1 cellular context compared by ENCODE assay signal in the genomic region with DNA sequence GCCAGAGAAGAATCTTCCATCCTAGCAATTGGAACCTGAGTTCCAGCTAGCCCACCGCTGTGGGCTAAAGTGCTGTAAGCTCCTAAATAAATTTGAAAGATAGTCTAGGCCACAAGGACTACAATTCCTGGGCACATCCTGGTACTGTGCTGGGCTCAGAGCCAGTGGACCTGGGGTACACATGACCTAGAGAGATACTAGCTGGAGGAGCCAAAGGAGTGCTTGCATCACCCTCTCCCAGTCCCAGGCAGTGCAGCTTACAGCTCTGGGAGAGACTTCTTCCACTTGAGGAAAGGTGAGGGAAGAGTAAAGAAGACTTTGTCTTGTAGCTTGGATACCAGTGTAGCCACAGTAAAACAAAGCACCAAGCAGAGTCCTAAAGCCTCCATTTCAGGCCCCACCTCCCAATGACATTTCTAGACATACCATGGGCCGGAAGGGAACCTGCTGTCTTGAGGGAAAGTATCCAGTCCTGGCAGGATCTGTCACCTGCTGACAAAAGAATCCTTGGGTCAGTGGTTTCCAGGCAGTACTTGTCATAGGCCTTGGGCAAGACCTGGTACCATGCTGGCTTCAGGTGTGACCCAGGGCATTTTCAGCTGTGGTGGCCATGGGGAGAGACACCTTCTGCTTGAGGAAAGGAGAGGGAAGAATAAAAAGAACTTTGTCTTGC.
A peak's percentile ranks its signal among the peaks of the same experiment; 100 is the strongest.
TF ChIP-seq lines count a peak whose summit lies in the region.

No MANE protein-coding gene starts in this region.

TF ChIP-seq in IMR-90, 13 proteins besides CTCF, POLR2A, EP300 and RAD21:
- TF ChIP-seq CEBPB (IDR thresholded peaks at IDR 0.05; ENCODE audit: low read depth, low read length) (peak; percentile 40; the same call in 1 of the 2 replicates), MAZ (IDR thresholded peaks at IDR 0.05; ENCODE audit: borderline replicate concordance, low read depth, low read length) (no peak), SMC3 (IDR thresholded peaks at IDR 0.05; ENCODE audit: low read depth, low read length) (no peak), BHLHE40 (IDR thresholded peaks at IDR 0.05; ENCODE audit: low read depth, low read length) (no peak), MAFK (IDR thresholded peaks at IDR 0.05; ENCODE audit: low read depth, low read length) (no peak), RCOR1 (IDR thresholded peaks at IDR 0.05; ENCODE audit: insufficient replicate concordance, low read length) (no peak), NFE2L2 (IDR thresholded peaks at IDR 0.05; ENCODE audit: low read depth, low read length) (no peak)
- TF ChIP-seq, protein P1, sequence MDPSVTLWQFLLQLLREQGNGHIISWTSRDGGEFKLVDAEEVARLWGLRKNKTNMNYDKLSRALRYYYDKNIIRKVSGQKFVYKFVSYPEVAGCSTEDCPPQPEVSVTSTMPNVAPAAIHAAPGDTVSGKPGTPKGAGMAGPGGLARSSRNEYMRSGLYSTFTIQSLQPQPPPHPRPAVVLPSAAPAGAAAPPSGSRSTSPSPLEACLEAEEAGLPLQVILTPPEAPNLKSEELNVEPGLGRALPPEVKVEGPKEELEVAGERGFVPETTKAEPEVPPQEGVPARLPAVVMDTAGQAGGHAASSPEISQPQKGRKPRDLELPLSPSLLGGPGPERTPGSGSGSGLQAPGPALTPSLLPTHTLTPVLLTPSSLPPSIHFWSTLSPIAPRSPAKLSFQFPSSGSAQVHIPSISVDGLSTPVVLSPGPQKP (IDR thresholded peaks at IDR 0.05; ENCODE audit: borderline replicate concordance, low read depth, low read length): no peak
